Comparison of ENCODE assay signal across 1 cellular context in the genomic region with DNA sequence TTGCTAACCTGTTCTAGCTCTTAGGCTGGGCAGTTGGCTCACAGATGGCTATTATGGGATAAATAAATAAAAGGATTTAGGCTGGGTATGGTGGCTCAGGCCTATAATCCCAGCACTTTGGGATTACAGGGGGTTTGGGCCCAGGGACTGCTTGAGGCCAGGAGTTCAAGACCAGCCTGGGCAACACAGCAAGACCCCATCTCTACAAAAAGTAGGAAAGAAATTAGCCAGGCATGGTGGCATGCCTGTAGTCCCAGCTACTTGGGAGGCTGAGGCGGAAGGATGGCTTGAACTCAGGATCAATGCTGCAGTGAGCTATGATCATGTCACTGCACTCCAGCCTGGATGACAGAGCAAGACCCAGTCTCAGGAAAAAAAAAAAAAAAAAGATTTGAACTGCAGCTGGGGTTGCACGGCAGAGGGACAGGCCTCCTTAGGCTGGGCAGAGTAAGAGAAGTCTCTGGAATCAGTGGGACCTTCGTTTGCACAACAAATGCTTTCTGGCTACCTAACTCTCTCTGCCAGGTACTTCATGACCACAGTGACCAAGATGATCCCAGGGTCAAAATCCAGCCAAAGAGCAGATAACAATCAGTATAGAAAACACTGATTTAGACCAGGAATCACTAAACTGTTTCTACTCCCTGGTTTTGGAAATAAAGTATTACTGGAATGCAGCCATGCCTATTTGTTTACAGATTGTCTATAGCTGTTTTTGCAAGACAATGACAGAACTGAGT.
A peak's percentile ranks its signal among the peaks of the same experiment; 100 is the strongest.
TF ChIP-seq lines count a peak whose summit lies in the region.

No MANE protein-coding gene starts in this region.

TF ChIP-seq in HepG2, 621 proteins besides CTCF, POLR2A, EP300 and RAD21 (continues in another document):
- TF ChIP-seq TBL1XR1 (IDR thresholded peaks at IDR 0.05; ENCODE audit: borderline replicate concordance, low read length, partially characterized antibody): no peak
- no peak for TF ChIP-seq IRF1 (CRISPR knock-in tag; IDR thresholded peaks at IDR 0.05; ENCODE audit: low read depth)
- peak; percentile 34; the same call in 1 of the 2 replicates for TF ChIP-seq HMG20A (CRISPR knock-in tag; IDR thresholded peaks at IDR 0.05; ENCODE audit: borderline replicate concordance)
- TF ChIP-seq, protein P1, sequence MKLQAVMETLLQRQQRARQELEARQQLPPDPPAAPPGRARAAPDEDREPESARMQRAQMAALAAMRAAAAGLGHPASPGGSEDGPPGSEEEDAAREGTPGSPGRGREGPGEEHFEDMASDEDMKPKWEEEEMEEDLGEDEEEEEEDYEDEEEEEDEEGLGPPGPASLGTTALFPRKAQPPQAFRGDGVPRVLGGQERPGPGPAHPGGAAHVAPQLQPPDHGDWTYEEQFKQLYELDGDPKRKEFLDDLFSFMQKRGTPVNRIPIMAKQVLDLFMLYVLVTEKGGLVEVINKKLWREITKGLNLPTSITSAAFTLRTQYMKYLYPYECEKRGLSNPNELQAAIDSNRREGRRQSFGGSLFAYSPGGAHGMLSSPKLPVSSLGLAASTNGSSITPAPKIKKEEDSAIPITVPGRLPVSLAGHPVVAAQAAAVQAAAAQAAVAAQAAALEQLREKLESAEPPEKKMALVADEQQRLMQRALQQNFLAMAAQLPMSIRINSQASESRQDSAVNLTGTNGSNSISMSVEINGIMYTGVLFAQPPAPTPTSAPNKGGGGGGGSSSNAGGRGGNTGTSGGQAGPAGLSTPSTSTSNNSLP (IDR thresholded peaks at IDR 0.05; ENCODE audit: low read depth, low read length): 0 out of 2 replicates have a peak, but pooled peaks have one; percentile 62
- TF ChIP-seq ZNF362 (CRISPR knock-in tag; IDR thresholded peaks at IDR 0.05; ENCODE audit: borderline replicate concordance): 0 out of 2 replicates have a peak, but pooled peaks have one; percentile 23
- no peak for TF ChIP-seq GPN1 (CRISPR knock-in tag; IDR thresholded peaks at IDR 0.05; ENCODE audit: borderline replicate concordance)
- peak; percentile 87 for TF ChIP-seq HNF4A (CRISPR knock-in tag; IDR thresholded peaks at IDR 0.05)
- TF ChIP-seq NBN (conservative IDR thresholded peaks at IDR 0.05): no peak
- 0 out of 4 replicates have a peak, but pooled peaks of 1 of the 2 experiments have one; percentile 24 for TF ChIP-seq NR2F1 (CRISPR knock-in tag; IDR thresholded peaks at IDR 0.05)
- TF ChIP-seq, protein P2, sequence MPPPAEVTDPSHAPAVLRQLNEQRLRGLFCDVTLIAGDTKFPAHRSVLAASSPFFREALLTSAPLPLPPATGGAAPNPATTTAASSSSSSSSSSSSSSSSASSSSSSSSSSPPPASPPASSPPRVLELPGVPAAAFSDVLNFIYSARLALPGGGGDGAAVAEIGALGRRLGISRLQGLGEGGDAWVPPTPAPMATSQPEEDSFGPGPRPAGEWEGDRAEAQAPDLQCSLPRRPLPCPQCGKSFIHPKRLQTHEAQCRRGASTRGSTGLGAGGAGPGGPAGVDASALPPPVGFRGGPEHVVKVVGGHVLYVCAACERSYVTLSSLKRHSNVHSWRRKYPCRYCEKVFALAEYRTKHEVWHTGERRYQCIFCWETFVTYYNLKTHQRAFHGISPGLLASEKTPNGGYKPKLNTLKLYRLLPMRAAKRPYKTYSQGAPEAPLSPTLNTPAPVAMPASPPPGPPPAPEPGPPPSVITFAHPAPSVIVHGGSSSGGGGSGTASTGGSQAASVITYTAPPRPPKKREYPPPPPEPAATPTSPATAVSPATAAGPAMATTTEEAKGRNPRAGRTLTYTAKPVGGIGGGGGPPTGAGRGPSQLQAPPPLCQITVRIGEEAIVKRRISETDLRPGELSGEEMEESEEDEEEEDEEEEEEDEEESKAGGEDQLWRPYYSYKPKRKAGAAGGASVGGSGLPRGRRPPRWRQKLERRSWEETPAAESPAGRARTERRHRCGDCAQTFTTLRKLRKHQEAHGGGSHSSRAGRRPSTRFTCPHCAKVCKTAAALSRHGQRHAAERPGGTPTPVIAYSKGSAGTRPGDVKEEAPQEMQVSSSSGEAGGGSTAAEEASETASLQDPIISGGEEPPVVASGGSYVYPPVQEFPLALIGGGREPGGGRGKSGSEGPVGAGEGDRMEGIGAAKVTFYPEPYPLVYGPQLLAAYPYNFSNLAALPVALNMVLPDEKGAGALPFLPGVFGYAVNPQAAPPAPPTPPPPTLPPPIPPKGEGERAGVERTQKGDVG (CRISPR knock-in tag; IDR thresholded peaks at IDR 0.05; ENCODE audit: borderline replicate concordance): no peak
- TF ChIP-seq GFI1 (CRISPR knock-in tag; IDR thresholded peaks at IDR 0.05; ENCODE audit: borderline replicate concordance): peak; percentile 94
- TF ChIP-seq ZC3H4 (CRISPR knock-in tag; IDR thresholded peaks at IDR 0.05; ENCODE audit: borderline replicate concordance): no peak
- no peak for TF ChIP-seq PHB2 (IDR thresholded peaks at IDR 0.05; ENCODE audit: partially characterized antibody)
- peak; percentile 19 for TF ChIP-seq TEAD3 (CRISPR knock-in tag; optimal IDR thresholded peaks at IDR 0.05; ENCODE audit: borderline replicate concordance)
- TF ChIP-seq MXI1 (IDR thresholded peaks at IDR 0.05; ENCODE audit: borderline replicate concordance, low read depth, low read length): no peak
- TF ChIP-seq SMARCC2 (IDR thresholded peaks at IDR 0.05): no peak
- no peak for TF ChIP-seq NCOA2 (CRISPR knock-in tag; IDR thresholded peaks at IDR 0.05)
- no peak for TF ChIP-seq NONO (IDR thresholded peaks at IDR 0.05)
- peak; percentile 30; the same call in 1 of the 2 replicates for TF ChIP-seq NONO (CRISPR knock-in tag; conservative IDR thresholded peaks at IDR 0.05)
- TF ChIP-seq POLR2AphosphoS2 (IDR thresholded peaks at IDR 0.05; ENCODE audit: low read depth, low read length): no peak
- TF ChIP-seq AKNA (CRISPR knock-in tag; IDR thresholded peaks at IDR 0.05; ENCODE audit: borderline replicate concordance): no peak
- TF ChIP-seq ZNF383 (CRISPR knock-in tag; IDR thresholded peaks at IDR 0.05; ENCODE audit: borderline replicate concordance): no peak
- TF ChIP-seq NR2F6 (IDR thresholded peaks at IDR 0.05): 0 out of 2 replicates have a peak, but pooled peaks have one; percentile 21
- TF ChIP-seq NR2F6 (CRISPR knock-in tag; IDR thresholded peaks at IDR 0.05): peak; percentile 16; the same call in 1 of the 2 replicates
- TF ChIP-seq ZNF432 (CRISPR knock-in tag; IDR thresholded peaks at IDR 0.05; ENCODE audit: borderline replicate concordance): no peak
- TF ChIP-seq SRSF9 (IDR thresholded peaks at IDR 0.05; ENCODE audit: borderline replicate concordance, insufficient read depth, low read depth, low read length, poor library complexity, severe bottlenecking): no peak
- TF ChIP-seq ZBTB39 (CRISPR knock-in tag; IDR thresholded peaks at IDR 0.05): no peak
- TF ChIP-seq FOXP1 (IDR thresholded peaks at IDR 0.05): no peak
- TF ChIP-seq FOXP1 (CRISPR knock-in tag; IDR thresholded peaks at IDR 0.05): no peak
- peak; percentile 33; the same call in 1 of the 2 replicates for TF ChIP-seq ZMYM2 (CRISPR knock-in tag; IDR thresholded peaks at IDR 0.05)
- TF ChIP-seq PPARG (CRISPR knock-in tag; conservative IDR thresholded peaks at IDR 0.05): no peak
- no peak for TF ChIP-seq GTF2F1 (IDR thresholded peaks at IDR 0.05; ENCODE audit: low read length)
- no peak for TF ChIP-seq ZFP41 (CRISPR knock-in tag; IDR thresholded peaks at IDR 0.05; ENCODE audit: borderline replicate concordance)
- TF ChIP-seq AGO1 (IDR thresholded peaks at IDR 0.05; ENCODE audit: low read depth, low read length, poor library complexity, severe bottlenecking): no peak
- TF ChIP-seq, protein P3, sequence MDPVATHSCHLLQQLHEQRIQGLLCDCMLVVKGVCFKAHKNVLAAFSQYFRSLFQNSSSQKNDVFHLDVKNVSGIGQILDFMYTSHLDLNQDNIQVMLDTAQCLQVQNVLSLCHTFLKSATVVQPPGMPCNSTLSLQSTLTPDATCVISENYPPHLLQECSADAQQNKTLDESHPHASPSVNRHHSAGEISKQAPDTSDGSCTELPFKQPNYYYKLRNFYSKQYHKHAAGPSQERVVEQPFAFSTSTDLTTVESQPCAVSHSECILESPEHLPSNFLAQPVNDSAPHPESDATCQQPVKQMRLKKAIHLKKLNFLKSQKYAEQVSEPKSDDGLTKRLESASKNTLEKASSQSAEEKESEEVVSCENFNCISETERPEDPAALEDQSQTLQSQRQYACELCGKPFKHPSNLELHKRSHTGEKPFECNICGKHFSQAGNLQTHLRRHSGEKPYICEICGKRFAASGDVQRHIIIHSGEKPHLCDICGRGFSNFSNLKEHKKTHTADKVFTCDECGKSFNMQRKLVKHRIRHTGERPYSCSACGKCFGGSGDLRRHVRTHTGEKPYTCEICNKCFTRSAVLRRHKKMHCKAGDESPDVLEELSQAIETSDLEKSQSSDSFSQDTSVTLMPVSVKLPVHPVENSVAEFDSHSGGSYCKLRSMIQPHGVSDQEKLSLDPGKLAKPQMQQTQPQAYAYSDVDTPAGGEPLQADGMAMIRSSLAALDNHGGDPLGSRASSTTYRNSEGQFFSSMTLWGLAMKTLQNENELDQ (CRISPR knock-in tag; IDR thresholded peaks at IDR 0.05; ENCODE audit: borderline replicate concordance): no peak
- TF ChIP-seq ZNF296 (CRISPR knock-in tag; conservative IDR thresholded peaks at IDR 0.05): no peak
- no peak for TF ChIP-seq NR2C2 (CRISPR knock-in tag; IDR thresholded peaks at IDR 0.05; ENCODE audit: borderline replicate concordance)
- TF ChIP-seq ZBTB42 (CRISPR knock-in tag; IDR thresholded peaks at IDR 0.05): no peak
- TF ChIP-seq LCORL (IDR thresholded peaks at IDR 0.05): no peak
- peak; percentile 78 for TF ChIP-seq LCORL (CRISPR knock-in tag; IDR thresholded peaks at IDR 0.05)
- no peak for TF ChIP-seq JDP2 (CRISPR knock-in tag; IDR thresholded peaks at IDR 0.05; ENCODE audit: borderline replicate concordance)
- TF ChIP-seq ZNF577 (CRISPR knock-in tag; IDR thresholded peaks at IDR 0.05; ENCODE audit: borderline replicate concordance, low read depth): no peak
- no peak for TF ChIP-seq SP2 (CRISPR knock-in tag; IDR thresholded peaks at IDR 0.05)
- TF ChIP-seq GATA4 (IDR thresholded peaks at IDR 0.05; ENCODE audit: borderline replicate concordance, low read depth): no peak
- no peak for TF ChIP-seq KLF9 (CRISPR knock-in tag; IDR thresholded peaks at IDR 0.05; ENCODE audit: low read depth)
- TF ChIP-seq ZNF121 (CRISPR knock-in tag; IDR thresholded peaks at IDR 0.05): peak; percentile 88
- peak; percentile 50; the same call in 1 of the 2 replicates for TF ChIP-seq NCOR1 (IDR thresholded peaks at IDR 0.05; ENCODE audit: borderline replicate concordance, low read length)
- no peak for TF ChIP-seq MYNN (CRISPR knock-in tag; IDR thresholded peaks at IDR 0.05; ENCODE audit: low read depth)
